ENCODE assay signal across 8 cellular contexts in the genomic region with DNA sequence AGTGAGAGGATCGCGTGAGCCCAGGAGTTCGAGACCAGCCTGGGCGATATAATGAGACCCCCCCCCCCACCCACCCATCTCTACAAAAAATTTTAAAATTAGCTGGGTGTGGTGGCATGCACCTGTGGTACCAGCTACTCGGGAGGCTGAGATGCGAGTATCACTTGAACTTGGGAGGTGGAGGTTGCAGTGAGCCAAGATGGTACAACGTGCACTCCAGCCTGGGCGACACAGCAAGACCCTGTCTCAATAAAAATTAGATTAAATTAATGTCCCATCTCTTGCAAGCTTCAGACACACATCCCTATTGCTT. TPM values are rescaled to one million over a fixed set of nuclear protein-coding genes. Genes with fewer than 3 reads are reported as not detected.
DNase-seq lines count a peak whose midpoint lies in the region; ATAC-seq, FAIRE-seq and TF ChIP-seq lines count a peak whose summit lies in the region.
"Had no signal": no experiment of that assay in that cellular context is flagged by ENCODE, and none has a peak within 500 bp of the region (broad histone marks: within the 10 kb centered on the region; RNA-seq: fewer than 3 reads in every experiment).

No MANE protein-coding gene starts in this region.

- FAIRE-seq in astrocyte (lab: Jason Lieb, UNC) (no peak), small intestine (lab: Jason Lieb, UNC) (no peak)

- WGBS in small intestine, 3 donors: 52 to 66% (median 58%) methylated on average over 7 to 8 of the region's 8 CpGs

- H3K36me3 ChIP-seq in astrocyte (ENCODE audit: insufficient read depth, low read length): no peaks in the 10 kb centered on the region
- no peaks in the 10 kb centered on the region for H3K36me3 ChIP-seq in kidney epithelial cell (ENCODE audit: control insufficient read depth, insufficient read depth, low read length)
- no peaks in the 10 kb centered on the region for H3K36me3 ChIP-seq in subcutaneous abdominal adipose tissue (ENCODE audit: control insufficient read depth in 5 of 5, insufficient read depth in 5 of 5, low read length in 5 of 5)
- H3K36me3 ChIP-seq in small intestine (ENCODE audit: control insufficient read depth in 2 of 2, insufficient read depth in 2 of 2, low read length in 2 of 2): no peaks in the 10 kb centered on the region

- H3K9ac ChIP-seq in astrocyte (ENCODE audit: low read length) (peak overlapping the region; percentile 77), subcutaneous abdominal adipose tissue (ENCODE audit: low read length in 5 of 5) (peak overlapping the region in 2 of 5 donors; percentile 47 to 56)

- H3K79me2 ChIP-seq in astrocyte (ENCODE audit: insufficient read depth, low read length): peaks cover 15% of the 10 kb centered on the region

- H3K4me3 ChIP-seq in HFF-Myc (replicated peaks; ENCODE audit: low read depth, low read length) (peak overlapping the region; percentile 53), astrocyte (ENCODE audit: insufficient read depth, low read depth, low read length) (peak overlapping the region; percentile 66), kidney epithelial cell (ENCODE audit: low read depth, low read length) (peak overlapping the region; percentile 96), subcutaneous abdominal adipose tissue (ENCODE audit: low read depth in 1 of 5, low read length in 5 of 5) (peak overlapping the region; percentile 44 to 75 (median 62)), small intestine (ENCODE audit: low read depth in 1 of 2, low read length in 2 of 2) (peak overlapping the region in 1 of 2 donors; percentile 60)

- no peaks in the 10 kb centered on the region for H3K27me3 ChIP-seq in astrocyte (ENCODE audit: insufficient read depth, low read length)
- H3K27me3 ChIP-seq in kidney epithelial cell (ENCODE audit: control insufficient read depth, insufficient read depth, low read length): no peaks in the 10 kb centered on the region
- H3K27me3 ChIP-seq in subcutaneous abdominal adipose tissue (ENCODE audit: control insufficient read depth in 5 of 5, insufficient read depth in 4 of 5, low read length in 5 of 5): peaks cover 0 to 7% (median 0%) of the 10 kb centered on the region in 5 donors
- peaks cover 0 to 4% of the 10 kb centered on the region in 2 donors for H3K27me3 ChIP-seq in small intestine (ENCODE audit: control insufficient read depth in 2 of 2, insufficient read depth in 2 of 2, low read length in 2 of 2)

- ATAC-seq in HG02588 (IDR thresholded peaks at IDR 0.05; ENCODE audit: unreplicated experiment): no peak

- peak overlapping the region; percentile 55 for H3K4me3 Mint-ChIP-seq in astrocyte (ENCODE audit: unreplicated experiment)
- H3K4me3 Mint-ChIP-seq: activated CD4-positive, alpha-beta memory T cell treated with anti-CD3 and anti-CD28 coated beads, Interleukin-2, amount 10 ng/mL, durations not matched to agents 7 days and 5 days had no signal

- H3K4me1 ChIP-seq in astrocyte (ENCODE audit: insufficient read depth, low read length) (peaks cover 4% of the 10 kb centered on the region), subcutaneous abdominal adipose tissue (ENCODE audit: control insufficient read depth in 5 of 5, insufficient read depth in 5 of 5, low read length in 5 of 5) (peaks cover 0 to 26% (median 23%) of the 10 kb centered on the region in 5 donors), small intestine (ENCODE audit: control insufficient read depth in 2 of 2, insufficient read depth in 1 of 2, low read depth in 1 of 2, low read length in 1 of 2) (no peaks in the 10 kb centered on the region)

- H3K9me3 Mint-ChIP-seq in astrocyte (ENCODE audit: unreplicated experiment): no peaks in the 10 kb centered on the region
- H3K9me3 Mint-ChIP-seq: activated CD4-positive, alpha-beta memory T cell treated with anti-CD3 and anti-CD28 coated beads, Interleukin-2, amount 10 ng/mL, durations not matched to agents 7 days and 5 days had no signal

- H3K36me3 Mint-ChIP-seq in astrocyte (ENCODE audit: low read depth, unreplicated experiment): peaks cover 2% of the 10 kb centered on the region

- DNase-seq in HFF-Myc (ENCODE audit: extremely low read depth, low read depth) (no peak), astrocyte (ENCODE audit: low read depth) (no peak), kidney epithelial cell (ENCODE audit: low read depth) (no peak), cerebellar nuclear complex (lab: John Stamatoyannopoulos, UW) (no peak), small intestine (no peak)

- H3K4me1 Mint-ChIP-seq in astrocyte (ENCODE audit: low read depth, unreplicated experiment): peaks cover 11% of the 10 kb centered on the region

- TF ChIP-seq CTCF in HFF-Myc (IDR thresholded peaks at IDR 0.05; ENCODE audit: low read depth, low read length, missing control alignments) (no peak), astrocyte (IDR thresholded peaks at IDR 0.05; ENCODE audit: insufficient read depth, low read depth, low read length) (no peak), kidney epithelial cell (IDR thresholded peaks at IDR 0.05; ENCODE audit: insufficient read depth, low read length, poor library complexity, severe bottlenecking) (no peak)

- H3K27me3 Mint-ChIP-seq in astrocyte (ENCODE audit: low read depth, unreplicated experiment): no peaks in the 10 kb centered on the region

- H4K20me1 ChIP-seq in astrocyte (ENCODE audit: insufficient read depth, low read length): peaks cover 3% of the 10 kb centered on the region

- H3K27ac ChIP-seq in astrocyte (ENCODE audit: low read depth, low read length) (no peak overlapping the region), subcutaneous abdominal adipose tissue (ENCODE audit: low read depth, low read length) (no peak overlapping the region), small intestine (ENCODE audit: low read depth in 1 of 2, low read length in 1 of 2) (no peak overlapping the region)

- H3K9me3 ChIP-seq in astrocyte (ENCODE audit: insufficient read depth, low read depth, low read length): no peaks in the 10 kb centered on the region
- H3K9me3 ChIP-seq in subcutaneous abdominal adipose tissue (ENCODE audit: control insufficient read depth in 5 of 5, low read length in 5 of 5): no peaks in the 10 kb centered on the region
- H3K9me3 ChIP-seq in small intestine (ENCODE audit: control insufficient read depth, low read depth): no peaks in the 10 kb centered on the region

- peak overlapping the region; percentile 74 for H2AFZ ChIP-seq in astrocyte (ENCODE audit: low read depth, low read length)

- peak overlapping the region; percentile 87 for H3K4me2 ChIP-seq in astrocyte (ENCODE audit: low read length)

- no peak overlapping the region for H3K27ac Mint-ChIP-seq in astrocyte (ENCODE audit: unreplicated experiment)
- H3K27ac Mint-ChIP-seq: activated CD4-positive, alpha-beta memory T cell treated with anti-CD3 and anti-CD28 coated beads, Interleukin-2, amount 10 ng/mL, durations not matched to agents 7 days and 5 days had no signal

RNA-seq across cellular contexts. Expression of a gene that starts 0.4 kb away (rescaled TPM):
- 10.3 and 12.1 TPM in 2 replicates for total RNA-seq in astrocyte
- 47.6 and 58.8 TPM in 2 replicates for total RNA-seq in kidney epithelial cell
- 1 to 10 TPM in 1 of 3 donors, under 1 TPM in 1, not detected in 1; 0.54 to 1.7 TPM for polyA plus RNA-seq in small intestine
